ENCODE assay signal across 8 cellular contexts in the genomic region with DNA sequence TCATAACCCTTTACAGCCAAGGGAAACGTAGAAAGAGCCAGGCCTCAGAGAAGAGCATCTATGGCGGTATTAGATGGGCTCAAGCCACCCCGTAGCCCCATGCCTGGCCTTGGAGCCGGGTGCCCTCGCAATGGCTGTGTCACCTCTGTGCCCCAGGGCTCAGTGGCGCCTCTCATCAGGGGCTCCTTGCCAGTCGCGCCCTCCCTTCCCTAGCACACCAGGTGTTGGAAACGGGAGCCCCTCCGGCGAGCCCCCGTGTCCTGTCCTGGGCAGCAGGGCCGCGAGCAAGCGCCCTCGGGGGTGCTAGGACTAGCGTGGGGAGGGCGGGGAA. TPM values are rescaled to one million over a fixed set of nuclear protein-coding genes. Genes with fewer than 3 reads are reported as not detected.
DNase-seq lines count a peak whose midpoint lies in the region; ATAC-seq and TF ChIP-seq lines count a peak whose summit lies in the region.

No MANE protein-coding gene starts in this region.

- peak overlapping the region; percentile 66 for H2AFZ ChIP-seq in PC-3 (ENCODE audit: low read length)

- ATAC-seq in PC-3 (peak; percentile 12; the same call in 1 of the 2 replicates), HG02884 (IDR thresholded peaks at IDR 0.05; ENCODE audit: unreplicated experiment) (no peak)

- no peaks in the 10 kb centered on the region for H3K9me2 ChIP-seq in PC-3 (replicated peaks; ENCODE audit: low read length)

- H3K4me1 ChIP-seq in PC-3 (ENCODE audit: insufficient read depth, low read length) (no peaks in the 10 kb centered on the region), esophagus muscularis mucosa (peaks cover 11 to 26% (median 17%) of the 10 kb centered on the region in 4 donors), ovary (ENCODE audit: insufficient read depth) (peaks cover 4% of the 10 kb centered on the region)

- in situ Hi-C loops in ACHN (cut with HindIII; ENCODE audit: low pct_ligation_motif_present, low pct_unique_long_range_greater_than_20kb, low sequenced_read_pairs), result no loop called here

- no TSS peak for BruUV-seq in PC-3 (replicated peaks; lab: Mats Ljungman, UMichigan)

- intact Hi-C loops in PC-3 (cut with micrococcal nuclease) (no loop called here), esophagus muscularis mucosa (cut with DNase I) (no loop called here), ovary (cut with DNase I) (no loop called here), posterior vena cava (cut with DNase I) (no loop called here)

- TF ChIP-seq POLR2A in esophagus muscularis mucosa (IDR thresholded peaks at IDR 0.05; ENCODE audit: low read depth) (no peak), ovary (IDR thresholded peaks at IDR 0.05) (no peak)

- H3K9me3 ChIP-seq in PC-3 (ENCODE audit: low read length) (peaks cover 48% of the 10 kb centered on the region), esophagus muscularis mucosa (peaks cover 0 to 60% (median 34%) of the 10 kb centered on the region in 4 donors), ovary (peaks cover 0 to 39% of the 10 kb centered on the region in 2 donors)

- DNase-seq in GM12865 (ENCODE audit: low read depth) (no peak), PC-3 (no peak), esophagus muscularis mucosa (ENCODE audit: extremely low spot score) (no peak), ovary (peak in 1 of 5 donors; percentile 23), inferior parietal cortex (ENCODE audit: extremely low spot score) (no peak), ACHN (no peak), posterior vena cava (ENCODE audit: low spot score) (no peak)

- H3K9ac ChIP-seq in PC-3 (ENCODE audit: low read length), result peak overlapping the region; percentile 82

- H3K4me3 ChIP-seq in GM12865 (ENCODE audit: low read depth, low read length), result peak overlapping the region; percentile 85
- H3K4me3 ChIP-seq in PC-3 (ENCODE audit: low read length), result peak overlapping the region; percentile 83
- peak overlapping the region; percentile 73 to 92 (median 83) for H3K4me3 ChIP-seq in esophagus muscularis mucosa
- peak overlapping the region; percentile 91 for H3K4me3 ChIP-seq in ovary

- POLR2A ChIA-PET in PC-3 (lab: Charles Lee; ENCODE audit: unreplicated experiment), result no interaction called here

- no peaks in the 10 kb centered on the region for H4K20me1 ChIP-seq in PC-3 (ENCODE audit: low read length)

- WGBS in esophagus muscularis mucosa, result 0% methylated on average over 2 of the region's 18 CpGs
- 1% methylated on average over 14 to 18 of the region's 18 CpGs for WGBS in ovary, 3 donors

- H3K27ac ChIP-seq in PC-3 (ENCODE audit: low read length) (no peak overlapping the region), esophagus muscularis mucosa (replicated peaks in 1 of 4) (peak overlapping the region; percentile 79 to 91 (median 86)), ovary (peak overlapping the region; percentile 56 to 71)

- H3K27me3 ChIP-seq in PC-3 (ENCODE audit: low read length) (no peaks in the 10 kb centered on the region), esophagus muscularis mucosa (no peaks in the 10 kb centered on the region), ovary (no peaks in the 10 kb centered on the region)

- H3K79me2 ChIP-seq in PC-3 (ENCODE audit: low read length), result peaks cover 25% of the 10 kb centered on the region

- no peaks in the 10 kb centered on the region for H3F3A ChIP-seq in PC-3 (ENCODE audit: low read length, unreplicated experiment)

- peak overlapping the region; percentile 83 for H3K4me2 ChIP-seq in PC-3 (ENCODE audit: low read length)

- H3K36me3 ChIP-seq in PC-3 (ENCODE audit: low read depth, low read length) (peaks cover 39% of the 10 kb centered on the region), esophagus muscularis mucosa (peaks cover 18 to 37% (median 25%) of the 10 kb centered on the region in 4 donors), ovary (no peaks in the 10 kb centered on the region)

- no peak for TF ChIP-seq EP300 in esophagus muscularis mucosa (IDR thresholded peaks at IDR 0.05)
- TF ChIP-seq EP300 in ovary (IDR thresholded peaks at IDR 0.05), result no peak

- CTCF ChIA-PET in PC-3 (lab: Charles Lee), result no interaction called here

- no peak for TF ChIP-seq CTCF in GM12865 (IDR thresholded peaks at IDR 0.05; ENCODE audit: insufficient read depth, low read depth, low read length, missing control alignments)
- TF ChIP-seq CTCF in PC-3 (conservative IDR thresholded peaks at IDR 0.05; ENCODE audit: low read depth, low read length), result no peak
- TF ChIP-seq CTCF in esophagus muscularis mucosa (IDR thresholded peaks at IDR 0.05), result no peak
- no peak for TF ChIP-seq CTCF in ovary (IDR thresholded peaks at IDR 0.05)

RNA-seq across cellular contexts. Expression of gene ZNF256, which starts 0.5 kb away (rescaled TPM):
- total RNA-seq in PC-3 (2014; rRNA removed), result 4.4 and 5.5 TPM in 2 replicates
- total RNA-seq in esophagus muscularis mucosa, result 1 to 10 TPM; 4.0 to 5.2 (median 4.6) TPM
- total RNA-seq in ovary, result 10 to 100 TPM in 4 of 7 donors, 1 to 10 TPM in 3; 2.8 to 13.1 (median 11.6) TPM
- polyA plus RNA-seq in ovary, result 1 to 10 TPM; 5.9 to 7.7 TPM
- total RNA-seq in posterior vena cava, result 1 to 10 TPM; 6.6 to 6.8 TPM

RNA-seq across cellular contexts. Expression of gene ZNF418, which starts 11.9 kb away (rescaled TPM):
- total RNA-seq in PC-3 (2014; rRNA removed) (0.04 TPM in 1 of 2 replicates, not detected in the other), esophagus muscularis mucosa (10 to 100 TPM; 11.6 to 21.2 (median 16.3) TPM), ovary (10 to 100 TPM in 4 of 7 donors, 1 to 10 TPM in 3; 4.4 to 13.6 (median 10.5) TPM), posterior vena cava (1 to 10 TPM; 5.6 to 6.5 TPM)
- polyA plus RNA-seq in ovary, result 1 to 10 TPM; 3.4 to 4.8 TPM

RNA-seq across cellular contexts. Expression of gene C19orf18, which starts 27.3 kb away (rescaled TPM):
- total RNA-seq in PC-3 (2014; rRNA removed), result 0.40 TPM in 1 of 2 replicates, not detected in the other
- total RNA-seq in esophagus muscularis mucosa, result under 1 TPM in 3 of 4 donors, not detected in 1; 0.40 to 0.84 (median 0.83) TPM
- 1 to 10 TPM in 5 of 7 donors, under 1 TPM in 2; 0.36 to 2.4 (median 1.4) TPM for total RNA-seq in ovary
- 1 to 10 TPM in 1 of 2 donors, under 1 TPM in 1; 0.62 to 1.3 TPM for polyA plus RNA-seq in ovary
- 1 to 10 TPM in 1 of 2 donors, under 1 TPM in 1; 0.74 to 1.0 TPM for total RNA-seq in posterior vena cava

RNA-seq across cellular contexts. Expression of gene ZNF417, which starts 30.7 kb away (rescaled TPM):
- total RNA-seq in PC-3 (2014; rRNA removed) (9.3 and 10.1 TPM in 2 replicates), esophagus muscularis mucosa (10 to 100 TPM in 2 of 4 donors, 1 to 10 TPM in 2; 9.1 to 12.9 (median 10.3) TPM), ovary (10 to 100 TPM in 6 of 7 donors, 1 to 10 TPM in 1; 9.5 to 22.6 (median 20.4) TPM), posterior vena cava (10 to 100 TPM; 12.6 to 13.5 TPM)
- polyA plus RNA-seq in ovary, result 10 to 100 TPM in 1 of 2 donors, 1 to 10 TPM in 1; 7.6 to 13.8 TPM

RNA-seq across cellular contexts. Expression of gene ZNF606, which starts 55.6 kb away (rescaled TPM):
- total RNA-seq in PC-3 (2014; rRNA removed), result 6.0 and 7.0 TPM in 2 replicates
- 10 to 100 TPM in 3 of 4 donors, 1 to 10 TPM in 1; 7.6 to 23.3 (median 15.5) TPM for total RNA-seq in esophagus muscularis mucosa
- 10 to 100 TPM; 13.4 to 38.1 (median 28.0) TPM for total RNA-seq in ovary
- polyA plus RNA-seq in ovary, result 10 to 100 TPM in 1 of 2 donors, 1 to 10 TPM in 1; 7.3 to 14.5 TPM
- 10 to 100 TPM in 1 of 2 donors, 1 to 10 TPM in 1; 9.0 to 10.1 TPM for total RNA-seq in posterior vena cava
